In the genomic region with DNA sequence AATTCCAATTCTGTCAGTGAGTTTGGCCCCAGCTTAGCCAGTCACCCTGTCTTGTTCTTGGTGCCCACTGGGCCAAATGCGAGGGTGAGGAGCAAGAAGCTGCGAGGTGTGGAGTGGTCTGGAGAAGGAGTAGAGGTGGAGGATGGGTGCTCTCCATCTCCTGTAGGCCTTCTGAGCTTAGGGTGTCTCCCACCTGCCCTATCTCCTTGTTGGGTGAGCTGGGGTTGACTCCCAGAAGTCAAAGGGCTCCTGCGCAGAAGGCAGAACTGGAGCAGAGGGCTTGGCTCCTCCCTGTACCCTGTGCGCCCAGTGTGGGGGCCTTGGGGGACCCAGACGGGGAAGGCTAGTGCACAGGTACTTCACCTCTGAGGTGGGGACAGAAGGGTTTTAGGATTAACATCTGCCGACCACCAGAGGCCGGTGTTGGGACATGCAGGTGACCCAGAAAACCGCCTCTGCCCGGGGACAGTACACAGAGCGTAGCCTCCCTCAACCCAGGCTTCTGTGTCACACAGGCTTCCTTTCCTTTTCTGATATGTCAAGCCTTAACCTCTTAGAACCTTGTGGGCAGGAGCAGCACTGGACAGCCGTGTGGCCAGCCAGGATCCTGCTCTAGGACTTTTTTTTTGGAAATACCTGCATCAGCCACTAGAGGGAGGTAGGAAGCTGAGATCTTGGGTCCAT, we compare ENCODE assay signal across 8 cellular contexts. TPM values are rescaled to one million over a fixed set of nuclear protein-coding genes. Genes with fewer than 3 reads are reported as not detected.
DNase-seq lines count a peak whose midpoint lies in the region; ATAC-seq, FAIRE-seq and TF ChIP-seq lines count a peak whose summit lies in the region.

No MANE protein-coding gene starts in this region.

- peak overlapping the region; percentile 62; the same call in 1 of the 2 replicates for H3K4me2 ChIP-seq in MM.1S (ENCODE audit: low read depth, low read length)
- peak overlapping the region; percentile 47 for H3K4me2 ChIP-seq in keratinocyte (ENCODE audit: control insufficient read depth, extremely low read depth, insufficient read depth, low read depth, low read length)

- no peaks in the 10 kb centered on the region for H3K9me2 ChIP-seq in MM.1S (replicated peaks; ENCODE audit: insufficient read depth, low read length)

- ATAC-seq in GM19438 (IDR thresholded peaks at IDR 0.05; ENCODE audit: low read depth, unreplicated experiment) (peak; percentile 42), HG02970 (IDR thresholded peaks at IDR 0.05; ENCODE audit: low FRiP score, unreplicated experiment) (no peak)

- DNase-seq in CMK (ENCODE audit: low read depth) (peak; percentile 30), MM.1S (peak; percentile 70), SW 1271 (lab: John Stamatoyannopoulos, UW) (peak; percentile 51 to 72), T47D (ENCODE audit: low read depth in 1 of 2, low spot score in 1 of 2) (peak; percentile 16 to 75), keratinocyte (ENCODE audit: low read depth, low spot score) (no peak)
- DNase-seq in stimulated activated CD4-positive, alpha-beta T cell treated with anti-CD3 and anti-CD28 coated beads, Interleukin-4, amount 100 ng/mL, for 24 hours = peak; percentile 49

- H3K79me2 ChIP-seq in MM.1S (ENCODE audit: low read length) = no peaks in the 10 kb centered on the region
- no peaks in the 10 kb centered on the region for H3K79me2 ChIP-seq in keratinocyte (ENCODE audit: control insufficient read depth, insufficient read depth, low read length)

- H3K27me3 ChIP-seq in MM.1S (replicated peaks; ENCODE audit: insufficient read depth, low read length) (no peaks in the 10 kb centered on the region), keratinocyte (ENCODE audit: control insufficient read depth, extremely low read depth, insufficient read depth, low read length) (peaks cover 5% of the 10 kb centered on the region)

- H3K36me3 ChIP-seq in MM.1S (replicated peaks; ENCODE audit: insufficient read depth, low read length) = no peaks in the 10 kb centered on the region
- H3K36me3 ChIP-seq in keratinocyte (ENCODE audit: control insufficient read depth in 2 of 2, extremely low read depth in 1 of 2, insufficient read depth in 2 of 2, low read length in 2 of 2) = no peaks in the 10 kb centered on the region

- H3K27ac ChIP-seq in MM.1S (ENCODE audit: low read length) = peak overlapping the region; percentile 75; the same call in 1 of the 2 replicates
- H3K27ac ChIP-seq in keratinocyte (ENCODE audit: control insufficient read depth, insufficient read depth, low read length) = no peak overlapping the region

- FAIRE-seq in keratinocyte (lab: Jason Lieb, UNC) = peak; percentile 44

- peak; percentile 86 for TF ChIP-seq CTCF in MM.1S (IDR thresholded peaks at IDR 0.05; ENCODE audit: low read length)
- peak; percentile 53 to 89 (median 81) for TF ChIP-seq CTCF in keratinocyte (optimal IDR thresholded peaks at IDR 0.05 in 1 of 3, IDR thresholded peaks at IDR 0.05 in 1 of 3, conservative IDR thresholded peaks at IDR 0.05 in 1 of 3; ENCODE audit: extremely low read depth in 1 of 3, insufficient read depth in 2 of 3, low read length in 3 of 3)

- H3K4me1 ChIP-seq in MM.1S (ENCODE audit: low read length) = peaks cover 43% of the 10 kb centered on the region
- H3K4me1 ChIP-seq in keratinocyte (ENCODE audit: control insufficient read depth, extremely low read depth, insufficient read depth, low read length) = peaks cover 3% of the 10 kb centered on the region

- H3F3A ChIP-seq in MM.1S (ENCODE audit: insufficient read depth, low read length) = peaks cover 29% of the 10 kb centered on the region

- H2AFZ ChIP-seq in MM.1S (ENCODE audit: low read length) (peak overlapping the region; percentile 61), keratinocyte (ENCODE audit: control insufficient read depth, low read length) (no peak overlapping the region)

- in situ Hi-C loops in T47D (cut with HindIII; ENCODE audit: low pct_unique_long_range_greater_than_20kb, low sequenced_read_pairs) = no loop called here

- no peak overlapping the region for H3K4me3 ChIP-seq in MM.1S (ENCODE audit: low read length)
- no peak overlapping the region for H3K4me3 ChIP-seq in keratinocyte (ENCODE audit: control insufficient read depth in 2 of 3, extremely low read depth in 1 of 3, insufficient read depth in 2 of 3, low read depth in 1 of 3, low read length in 3 of 3)

- no peaks in the 10 kb centered on the region for H3K9me1 ChIP-seq in keratinocyte (ENCODE audit: control insufficient read depth, extremely low read depth, insufficient read depth, low read length)

- H3K9ac ChIP-seq in MM.1S (ENCODE audit: low read length) (no peak overlapping the region), keratinocyte (ENCODE audit: control insufficient read depth, extremely low read depth, insufficient read depth, low read length) (no peak overlapping the region)

- dilution Hi-C loops in keratinocyte (cut with MboI; ENCODE audit: extremely low pct_ligation_motif_present, low sequenced_read_pairs) = no loop called here

- H3K9me3 ChIP-seq in MM.1S (replicated peaks; ENCODE audit: insufficient read depth, low read length) (no peaks in the 10 kb centered on the region), keratinocyte (ENCODE audit: control insufficient read depth, low read depth, low read length) (no peaks in the 10 kb centered on the region)

- H4K20me1 ChIP-seq in MM.1S (ENCODE audit: insufficient read depth, low read length) (no peaks in the 10 kb centered on the region), keratinocyte (ENCODE audit: control insufficient read depth, extremely low read depth, insufficient read depth, low read length) (no peaks in the 10 kb centered on the region)

RNA-seq across cellular contexts. Expression of a gene that starts 16.9 kb away (rescaled TPM):
- polyA plus RNA-seq in keratinocyte = not detected in 3 replicates
- polyA plus RNA-seq in keratinocyte (2011; ENCODE audit: low read depth) = not detected
- not detected in 2 replicates for polyA plus RNA-seq in keratinocyte (2011; cell fraction: cytosol; rRNA removed)
- not detected in 2 replicates for polyA plus RNA-seq in keratinocyte (2011; cell fraction: nucleus; rRNA removed)
- not detected in 2 replicates for polyA plus RNA-seq in keratinocyte (2012; ENCODE audit: low replicate concordance)
- polyA minus RNA-seq in keratinocyte = not detected in 3 replicates
- polyA minus RNA-seq in keratinocyte (2011; cell fraction: cytosol; rRNA and poly(A)+ RNA removed) = not detected
- polyA minus RNA-seq in keratinocyte (2011; cell fraction: nucleus; rRNA and poly(A)+ RNA removed) = not detected in 2 replicates

RNA-seq across cellular contexts. Expression of a gene that starts 30.3 kb away (rescaled TPM):
- polyA plus RNA-seq in keratinocyte = 14.8 to 26.3 TPM (median 18.2 TPM) in 3 replicates
- 115 TPM for polyA plus RNA-seq in keratinocyte (2011; ENCODE audit: low read depth)
- polyA plus RNA-seq in keratinocyte (2011; cell fraction: cytosol; rRNA removed) = 15.0 and 22.7 TPM in 2 replicates
- polyA plus RNA-seq in keratinocyte (2011; cell fraction: nucleus; rRNA removed) = 27.6 and 31.2 TPM in 2 replicates
- polyA plus RNA-seq in keratinocyte (2012; ENCODE audit: low replicate concordance) = 18.8 and 24.1 TPM in 2 replicates
- polyA minus RNA-seq in keratinocyte = 20.1 to 53.7 TPM (median 24.6 TPM) in 3 replicates
- polyA minus RNA-seq in keratinocyte (2011; cell fraction: cytosol; rRNA and poly(A)+ RNA removed) = 24.0 TPM
- polyA minus RNA-seq in keratinocyte (2011; cell fraction: nucleus; rRNA and poly(A)+ RNA removed) = 19.9 and 34.5 TPM in 2 replicates

RNA-seq across cellular contexts. Expression of a gene that starts 35.9 kb away (rescaled TPM):
- polyA plus RNA-seq in keratinocyte = 3.7 to 16.4 TPM (median 6.2 TPM) in 3 replicates
- polyA plus RNA-seq in keratinocyte (2011; ENCODE audit: low read depth) = 1.5 TPM
- polyA plus RNA-seq in keratinocyte (2011; cell fraction: cytosol; rRNA removed) = 5.1 and 5.5 TPM in 2 replicates
- polyA plus RNA-seq in keratinocyte (2011; cell fraction: nucleus; rRNA removed) = 10.1 and 10.5 TPM in 2 replicates
- 3.0 and 14.7 TPM in 2 replicates for polyA plus RNA-seq in keratinocyte (2012; ENCODE audit: low replicate concordance)
- 4.8 to 17.6 TPM (median 13.9 TPM) in 3 replicates for polyA minus RNA-seq in keratinocyte
- 2.1 TPM for polyA minus RNA-seq in keratinocyte (2011; cell fraction: cytosol; rRNA and poly(A)+ RNA removed)
- 8.0 and 9.3 TPM in 2 replicates for polyA minus RNA-seq in keratinocyte (2011; cell fraction: nucleus; rRNA and poly(A)+ RNA removed)
